ENCODE assay signal across 2 cellular contexts in genomic region chr15:57510647-57511046, GRCh38.
TF ChIP-seq lines count a peak whose summit lies in the region.

No MANE protein-coding gene starts in this region.

TF ChIP-seq in WTC11, 78 proteins besides CTCF, POLR2A, EP300 and RAD21:
- TF ChIP-seq NFYB (CRISPR knock-in tag; conservative IDR thresholded peaks at IDR 0.05; ENCODE audit: low read depth) (no peak), MLX (CRISPR knock-in tag; IDR thresholded peaks at IDR 0.05) (no peak), ZNF512 (CRISPR knock-in tag; IDR thresholded peaks at IDR 0.05; ENCODE audit: borderline replicate concordance) (no peak), KAT7 (CRISPR knock-in tag; IDR thresholded peaks at IDR 0.05; ENCODE audit: borderline replicate concordance) (no peak), NR1H2 (CRISPR knock-in tag; IDR thresholded peaks at IDR 0.05) (no peak), GRHL2 (CRISPR knock-in tag; IDR thresholded peaks at IDR 0.05; ENCODE audit: insufficient replicate concordance, severe bottlenecking) (no peak), AR (CRISPR knock-in tag; IDR thresholded peaks at IDR 0.05) (no peak)

TF ChIP-seq in SK-N-SH, 30 proteins besides CTCF, POLR2A, EP300 and RAD21:
- TF ChIP-seq EZH2phosphoT487 (IDR thresholded peaks at IDR 0.05; ENCODE audit: borderline replicate concordance, low read depth) (no peak), JUND (IDR thresholded peaks at IDR 0.05) (no peak), GATA2 (CRISPR knock-in tag; IDR thresholded peaks at IDR 0.05) (no peak), TCF12 (IDR thresholded peaks at IDR 0.05) (no peak), RXRA (IDR thresholded peaks at IDR 0.05; ENCODE audit: borderline replicate concordance, low read depth) (no peak), TAF1 (IDR thresholded peaks at IDR 0.05; ENCODE audit: borderline replicate concordance, low read depth, low read length) (no peak), RCOR1 (IDR thresholded peaks at IDR 0.05; ENCODE audit: low read length) (no peak), REST (IDR thresholded peaks at IDR 0.05; ENCODE audit: low read depth, low read length) (no peak), CHD2 (IDR thresholded peaks at IDR 0.05; ENCODE audit: low read length, partially characterized antibody) (no peak)
